In genomic region chr14:57610631-57611030, GRCh38 we compare ENCODE assay signal across 16 cellular contexts.
A peak's percentile ranks its signal among the peaks of the same experiment; 100 is the strongest.
DNase-seq lines count a peak whose midpoint lies in the region; ATAC-seq and TF ChIP-seq lines count a peak whose summit lies in the region.
"Had no signal": no experiment of that assay in that cellular context is flagged by ENCODE, and none has a peak within 500 bp of the region (broad histone marks: within the 10 kb centered on the region; RNA-seq: fewer than 3 reads in every experiment).

No MANE protein-coding gene starts in this region.

- H3K27me3 ChIP-seq in hepatocyte (no peaks in the 10 kb centered on the region), lower lobe of right lung (ENCODE audit: low read depth) (no peaks in the 10 kb centered on the region)
- H3K27me3 ChIP-seq: BE2C had no signal

- H3K36me3 ChIP-seq in HEK293 (ENCODE audit: control insufficient read depth in 2 of 2, insufficient read depth in 1 of 2, low read length in 2 of 2) (no peaks in the 10 kb centered on the region), hepatocyte (replicated peaks; ENCODE audit: insufficient read depth, low read depth) (no peaks in the 10 kb centered on the region), lower lobe of right lung (no peaks in the 10 kb centered on the region)
- H3K36me3 ChIP-seq: BE2C had no signal

- intact Hi-C loops in lower lobe of right lung (cut with DNase I): no loop called here

- H3K4me1 ChIP-seq in HEK293 (ENCODE audit: control insufficient read depth, insufficient read depth, low read length) (no peaks in the 10 kb centered on the region), hepatocyte (ENCODE audit: insufficient read depth) (peaks cover 20% of the 10 kb centered on the region), lower lobe of right lung (no peaks in the 10 kb centered on the region)
- H3K4me1 ChIP-seq: BE2C, Caco-2 had no signal

- H3K4me3 ChIP-seq in HEK293 (ENCODE audit: low read depth, low read length) (no peak overlapping the region), hepatocyte (no peak overlapping the region), lower lobe of right lung (no peak overlapping the region)

- no peaks in the 10 kb centered on the region for H3K9me3 ChIP-seq in HEK293 (ENCODE audit: control insufficient read depth, insufficient read depth, low read depth, low read length)
- no peaks in the 10 kb centered on the region for H3K9me3 ChIP-seq in hepatocyte (ENCODE audit: low read depth)
- H3K9me3 ChIP-seq in lower lobe of right lung: no peaks in the 10 kb centered on the region
- H3K9me3 ChIP-seq: BE2C, Caco-2 had no signal

- H3K4me2 ChIP-seq in hepatocyte: no peak overlapping the region
- H3K4me2 ChIP-seq: KMS-11 had no signal

- H3K79me2 ChIP-seq in hepatocyte: no peaks in the 10 kb centered on the region

- no peaks in the 10 kb centered on the region for H3K9me2 ChIP-seq in hepatocyte (replicated peaks; ENCODE audit: insufficient read depth)

- no peak overlapping the region for H2AFZ ChIP-seq in hepatocyte

- TF ChIP-seq CTCF in HEK293 (tag by site-specific recombination; IDR thresholded peaks at IDR 0.05) (no peak), hepatocyte (IDR thresholded peaks at IDR 0.05; ENCODE audit: poor library complexity) (no peak), lower lobe of right lung (IDR thresholded peaks at IDR 0.05) (no peak)

- ATAC-seq in lower lobe of right lung (no peak), GM21723 (IDR thresholded peaks at IDR 0.05; ENCODE audit: unreplicated experiment) (no peak)
- ATAC-seq: HCT116 had no signal

- peak; percentile 8 for DNase-seq in NCI-H510A treated with DMSO at 0.1 percent for 48 hours (lab: John Stamatoyannopoulos, UW)
- no peak for DNase-seq in NCI-H510A (lab: John Stamatoyannopoulos, UW)
- no peak for DNase-seq in hepatocyte (ENCODE audit: low spot score)
- no peak for DNase-seq in lower lobe of right lung
- DNase-seq in activated CD4-positive, alpha-beta T cell treated with anti-CD3 and anti-CD28 coated beads, Interleukin-2, amount 50 U/mL, for 1 hour: no peak
- DNase-seq: ACHN; BE2C; C1 segment of cervical spinal cord; Caco-2; CD4-positive, alpha-beta T cell; GOT3; H7 had no signal

- CTCF ChIA-PET in HEK293 (lab: Yijun Ruan, JAX): no interaction called here

- no peaks in the 10 kb centered on the region for H4K20me1 ChIP-seq in hepatocyte (ENCODE audit: insufficient read depth, poor library complexity, severe bottlenecking)

- H3K27ac ChIP-seq in HEK293 (ENCODE audit: extremely low read depth, low read depth, low read length): no peak overlapping the region
- H3K27ac ChIP-seq in hepatocyte: peak overlapping the region; percentile 66
- H3K27ac ChIP-seq in lower lobe of right lung: no peak overlapping the region
- H3K27ac ChIP-seq: KMS-11 had no signal

- POLR2A ChIA-PET in HEK293 (lab: Yijun Ruan, JAX): no interaction called here

- 48% methylated on average over 2 of the region's 2 CpGs for WGBS in hepatocyte (ENCODE audit: low lambda C conversion rate, missing lambda C conversion rate)

TF ChIP-seq in HEK293, 187 proteins besides CTCF, POLR2A, EP300 and RAD21:
- no peak for TF ChIP-seq ZNF214 (tag by site-specific recombination; IDR thresholded peaks at IDR 0.05; ENCODE audit: borderline replicate concordance)
- TF ChIP-seq ZNF561 (tag by site-specific recombination; IDR thresholded peaks at IDR 0.05; ENCODE audit: borderline replicate concordance): no peak
- 0 out of 2 replicates have a peak, but pooled peaks have one; percentile 40 for TF ChIP-seq ZNF660 (tag by site-specific recombination; IDR thresholded peaks at IDR 0.05)
- TF ChIP-seq ZNF600 (tag by site-specific recombination; IDR thresholded peaks at IDR 0.05): peak; percentile 55
- TF ChIP-seq OVOL3 (tag by site-specific recombination; IDR thresholded peaks at IDR 0.05): no peak
TF ChIP-seq in HEK293: peak in this region for 2.
